Comparison of ENCODE assay signal across 8 cellular contexts in genomic region chr10:43605850-43606322, GRCh38. TPM values are rescaled to one million over a fixed set of nuclear protein-coding genes. Genes with fewer than 3 reads are reported as not detected.
DNase-seq lines count a peak whose midpoint lies in the region; ATAC-seq, FAIRE-seq and TF ChIP-seq lines count a peak whose summit lies in the region.

No MANE protein-coding gene starts in this region.

- H3K27ac Mint-ChIP-seq in stimulated activated naive CD8-positive, alpha-beta T cell treated with anti-CD3 and anti-CD28 coated beads, Interleukin-15, amount 100 ng/mL, for 72 hours: peak overlapping the region in 1 of 2 donors; percentile 84

- ATAC-seq in A549 (peak; percentile 55 to 67; a peak in 5 of 6 replicates), GM21526 (IDR thresholded peaks at IDR 0.05; ENCODE audit: low FRiP score, unreplicated experiment) (peak; percentile 27), left cardiac atrium (peak; percentile 19 to 40)
- ATAC-seq in stimulated activated naive CD8-positive, alpha-beta T cell treated with anti-CD3 and anti-CD28 coated beads, Interleukin-15, amount 100 ng/mL, for 72 hours: no peak

- no peak overlapping the region; a peak in 1 of 6 replicates for H3K27ac ChIP-seq in A549

- CTCF ChIA-PET in A549 (lab: Yijun Ruan, JAX): no interaction called here

- TF ChIP-seq CTCF in A549 (IDR thresholded peaks at IDR 0.05): no peak

- H3K4me2 ChIP-seq in A549: peak overlapping the region; percentile 89

- peaks cover 50% of the 10 kb centered on the region for H3K4me1 Mint-ChIP-seq in stimulated activated naive CD8-positive, alpha-beta T cell treated with anti-CD3 and anti-CD28 coated beads, Interleukin-15, amount 100 ng/mL, for 72 hours

- no peaks in the 10 kb centered on the region for H3K4me1 ChIP-seq in A549

- H3K4me3 ChIP-seq in A549: peak overlapping the region; percentile 92

- H3K4me3 Mint-ChIP-seq in stimulated activated naive CD8-positive, alpha-beta T cell treated with anti-CD3 and anti-CD28 coated beads, Interleukin-15, amount 100 ng/mL, for 72 hours: peak overlapping the region; percentile 79 to 86

- TF ChIP-seq RAD21 in A549 (conservative IDR thresholded peaks at IDR 0.05 in 1 of 2, IDR thresholded peaks at IDR 0.05 in 1 of 2): no peak

- peaks cover 14% of the 10 kb centered on the region for H3K9me3 ChIP-seq in A549

- peaks cover 8 to 45% of the 10 kb centered on the region in 2 donors for H3K9me3 Mint-ChIP-seq in stimulated activated naive CD8-positive, alpha-beta T cell treated with anti-CD3 and anti-CD28 coated beads, Interleukin-15, amount 100 ng/mL, for 72 hours

- intact Hi-C loops in left cardiac atrium (cut with DNase I): no loop called here

- WGBS in A549 (ENCODE audit: missing lambda C conversion rate): 73% methylated on average over 12 of the region's 12 CpGs

- no peaks in the 10 kb centered on the region for H3K27me3 Mint-ChIP-seq in stimulated activated naive CD8-positive, alpha-beta T cell treated with anti-CD3 and anti-CD28 coated beads, Interleukin-15, amount 100 ng/mL, for 72 hours

- no peak for TF ChIP-seq EP300 in A549 (IDR thresholded peaks at IDR 0.05)

- FAIRE-seq in A549 (lab: Jason Lieb, UNC): no peak

- no peak for TF ChIP-seq POLR2A in A549 (IDR thresholded peaks at IDR 0.05; ENCODE audit: low read length)

- POLR2A ChIA-PET in A549 (lab: Yijun Ruan, JAX): no interaction called here

- DNase-seq in A549 (ENCODE audit: low read depth in 1 of 2, low spot score in 1 of 2) (no peak), SK-N-DZ (ENCODE audit: low spot score) (peak; percentile 12), left cardiac atrium (no peak), HUDEP-2 (lab: John Stamatoyannopoulos, UW; ENCODE audit: unreplicated experiment in 76 of 76) (no peak), NCI-H82 (lab: John Stamatoyannopoulos, UW) (no peak), NCI-H2107 (lab: John Stamatoyannopoulos, UW) (no peak)
- DNase-seq in stimulated activated naive CD8-positive, alpha-beta T cell treated with anti-CD3 and anti-CD28 coated beads, Interleukin-15, amount 100 ng/mL, for 72 hours: no peak

TF ChIP-seq in A549, 52 proteins besides CTCF, POLR2A, EP300 and RAD21:
- TF ChIP-seq MAX (IDR thresholded peaks at IDR 0.05): no peak
- TF ChIP-seq CHD4 (IDR thresholded peaks at IDR 0.05; ENCODE audit: borderline replicate concordance): no peak
- no peak for TF ChIP-seq HOXB13 (CRISPR knock-in tag; IDR thresholded peaks at IDR 0.05; ENCODE audit: low read depth)
- TF ChIP-seq FOSB (CRISPR knock-in tag; IDR thresholded peaks at IDR 0.05): no peak
- no peak for TF ChIP-seq ZSCAN20 (CRISPR knock-in tag; IDR thresholded peaks at IDR 0.05)
- TF ChIP-seq GATA3 (IDR thresholded peaks at IDR 0.05; ENCODE audit: borderline replicate concordance): no peak
- no peak for TF ChIP-seq RNF2 (IDR thresholded peaks at IDR 0.05; ENCODE audit: borderline replicate concordance, low read depth)
- no peak for TF ChIP-seq MAFK (IDR thresholded peaks at IDR 0.05; ENCODE audit: partially characterized antibody)

RNA-seq across cellular contexts. Expression of gene ZNF485, which starts 0.4 kb away (rescaled TPM):
- polyA plus RNA-seq in A549 (2011; rRNA removed): 2.4 and 3.3 TPM in 2 replicates
- 0.93 and 1.3 TPM in 2 replicates for polyA plus RNA-seq in A549 (2012; cell fraction: cytosol; rRNA removed)
- polyA plus RNA-seq in A549 (2012; cell fraction: nucleus; rRNA removed): 1.2 and 1.9 TPM in 2 replicates
- polyA plus RNA-seq in A549 (2017; fragmentation: RNase III; extraction: RNeasy Plus Mini Kit Qiagen cat#74134 plus additional on column Dnase treatment): 2.5 to 2.7 TPM (median 2.7 TPM) in 3 replicates
- 6.5 TPM in 2 replicates for polyA minus RNA-seq in A549 (2011; rRNA and poly(A)+ RNA removed)
- polyA plus RNA-seq in SK-N-DZ (2014; cell fraction: cytosol; rRNA removed): 5.8 and 11.1 TPM in 2 replicates
- polyA plus RNA-seq in SK-N-DZ (2014; cell fraction: nucleus; rRNA removed): 6.5 and 11.0 TPM in 2 replicates
- total RNA-seq in left cardiac atrium: 1 to 10 TPM; 2.0 to 2.8 TPM

RNA-seq across cellular contexts. Expression of gene ZNF239, which starts 31.5 kb away (rescaled TPM):
- polyA plus RNA-seq in A549 (2011; rRNA removed): 4.7 and 6.0 TPM in 2 replicates
- polyA plus RNA-seq in A549 (2012; cell fraction: cytosol; rRNA removed): 1.3 and 1.7 TPM in 2 replicates
- polyA plus RNA-seq in A549 (2012; cell fraction: nucleus; rRNA removed): 1.5 and 3.4 TPM in 2 replicates
- polyA plus RNA-seq in A549 (2017; fragmentation: RNase III; extraction: RNeasy Plus Mini Kit Qiagen cat#74134 plus additional on column Dnase treatment): 3.2 to 4.1 TPM (median 3.4 TPM) in 3 replicates
- 5.9 and 8.1 TPM in 2 replicates for polyA minus RNA-seq in A549 (2011; rRNA and poly(A)+ RNA removed)
- 13.9 and 15.6 TPM in 2 replicates for polyA plus RNA-seq in SK-N-DZ (2014; cell fraction: cytosol; rRNA removed)
- 16.5 and 20.2 TPM in 2 replicates for polyA plus RNA-seq in SK-N-DZ (2014; cell fraction: nucleus; rRNA removed)
- total RNA-seq in left cardiac atrium: 1 to 10 TPM; 2.1 to 2.2 TPM

RNA-seq across cellular contexts. Expression of gene ZNF32, which starts 42.8 kb away (rescaled TPM):
- 38.2 and 49.9 TPM in 2 replicates for polyA plus RNA-seq in A549 (2011; rRNA removed)
- polyA plus RNA-seq in A549 (2012; cell fraction: cytosol; rRNA removed): 15.7 and 16.2 TPM in 2 replicates
- 4.8 and 7.0 TPM in 2 replicates for polyA plus RNA-seq in A549 (2012; cell fraction: nucleus; rRNA removed)
- polyA plus RNA-seq in A549 (2017; fragmentation: RNase III; extraction: RNeasy Plus Mini Kit Qiagen cat#74134 plus additional on column Dnase treatment): 18.5 to 25.3 TPM (median 21.4 TPM) in 3 replicates
- 10.0 and 12.5 TPM in 2 replicates for polyA minus RNA-seq in A549 (2011; rRNA and poly(A)+ RNA removed)
- 89.2 and 109 TPM in 2 replicates for polyA plus RNA-seq in SK-N-DZ (2014; cell fraction: cytosol; rRNA removed)
- polyA plus RNA-seq in SK-N-DZ (2014; cell fraction: nucleus; rRNA removed): 88.3 and 92.0 TPM in 2 replicates
- total RNA-seq in left cardiac atrium: 10 to 100 TPM; 41.3 to 41.6 TPM
